In genomic region chr7:158145370-158145769, GRCh38 we compare ENCODE assay signal across 35 cellular contexts.
"Had no signal": no experiment of that assay in that cellular context is flagged by ENCODE, and none has a peak within 500 bp of the region (broad histone marks: within the 10 kb centered on the region; RNA-seq: fewer than 3 reads in every experiment).

No MANE protein-coding gene starts in this region.

- H3K4me1 ChIP-seq: adrenal gland, body of pancreas, breast epithelium had no signal

- H3K36me3 Mint-ChIP-seq: activated CD4-positive, alpha-beta memory T cell treated with anti-CD3 and anti-CD28 coated beads for 36 hours; activated naive CD4-positive, alpha-beta T cell treated with anti-CD3 and anti-CD28 coated beads, Interleukin-2, amount 50 U/mL, for 72 hours; activated naive CD8-positive, alpha-beta T cell treated with anti-CD3 and anti-CD28 coated beads for 36 hours had no signal

- H3K4me3 Mint-ChIP-seq: activated B cell treated with CpG ODN at 0.5 μM for 24 hours; activated CD4-positive, alpha-beta memory T cell treated with anti-CD3 and anti-CD28 coated beads for 36 hours; activated CD4-positive, alpha-beta T cell treated with anti-CD3 and anti-CD28 coated beads, Interleukin-2, amount 10 ng/mL, durations not matched to agents 24 days and 14 days; activated CD8-positive, alpha-beta T cell treated with anti-CD3 and anti-CD28 coated beads for 36 hours; activated naive CD4-positive, alpha-beta T cell treated with anti-CD3 and anti-CD28 coated beads for 36 hours; activated naive CD8-positive, alpha-beta T cell treated with anti-CD3 and anti-CD28 coated beads for 36 hours; activated T-cell treated with anti-CD3 and anti-CD28 coated beads, Interleukin-2, amount 50 U/mL, for 4 hours; activated T-cell treated with anti-CD3 and anti-CD28 coated beads, Interleukin-2, amount 50 U/mL, for 72 hours; activated T-helper 1 cell treated with anti-CD3 and anti-CD28 coated beads, Interleukin-12 subunit alpha, Interleukin-12 subunit beta, Interleukin-2, Interleukin-4 antibody, amounts not matched to agents 30 ng/mL and 10 ng/mL and 1 ng/mL, durations not matched to agents 14 hours and 24 hours and 36 hours; activated T-helper 17 cell treated with anti-CD3 and anti-CD28 coated beads, Interleukin-2, amount 50 U/mL, for 72 hours; T-helper 1 cell treated with Interleukin-12 subunit alpha and Interleukin-12 subunit beta and Interleukin-4 antibody, amounts not matched to agents 30 μg/mL and 1 μg/mL, for 36 hours; T-helper 2 cell treated with Interferon-gamma antibody and Interleukin-4, amounts not matched to agents 5 μg/mL and 100 μg/mL, for 36 hours had no signal

- DNase-seq: activated B cell treated with CpG ODN at 0.5 μM for 24 hours; activated CD4-positive, alpha-beta memory T cell treated with anti-CD3 and anti-CD28 coated beads for 36 hours; activated CD4-positive, alpha-beta T cell treated with anti-CD3 and anti-CD28 coated beads for 4 hours; activated CD4-positive, alpha-beta T cell treated with anti-CD3 and anti-CD28 coated beads, Interleukin-2, amount 10 ng/mL, durations not matched to agents 24 days and 14 days; activated CD4-positive, alpha-beta T cell treated with anti-CD3 and anti-CD28 coated beads, Interleukin-2, amount 50 U/mL, for 1 hour; activated CD4-positive, alpha-beta T cell treated with anti-CD3 and anti-CD28 coated beads, Interleukin-2, amount 50 U/mL, for 4 hours; activated CD4-positive, CD25-positive, alpha-beta regulatory T cell treated with anti-CD3 and anti-CD28 coated beads, Interleukin-2, amount 50 U/mL, for 72 hours; activated CD8-positive, alpha-beta memory T cell treated with anti-CD3 and anti-CD28 coated beads, Interleukin-2, amount 50 U/mL, for 4 hours; activated CD8-positive, alpha-beta T cell treated with anti-CD3 and anti-CD28 coated beads for 36 hours; activated effector memory CD4-positive, alpha-beta T cell treated with anti-CD3 and anti-CD28 coated beads, Interleukin-2, amount 50 U/mL, for 16 hours; activated gamma-delta T cell treated with Interleukin-2 at 50 U/mL for 16 hours; activated naive CD4-positive, alpha-beta T cell; activated naive CD4-positive, alpha-beta T cell treated with anti-CD3 and anti-CD28 coated beads for 36 hours; activated naive CD4-positive, alpha-beta T cell treated with anti-CD3 and anti-CD28 coated beads, Interleukin-2, amount 50 U/mL, for 16 hours; activated naive CD8-positive, alpha-beta T cell treated with anti-CD3 and anti-CD28 coated beads for 36 hours; activated T-cell treated with anti-CD3 and anti-CD28 coated beads for 4 hours; activated T-cell treated with anti-CD3 and anti-CD28 coated beads, Interleukin-2, amount 50 U/mL, for 1 hour; activated T-cell treated with anti-CD3 and anti-CD28 coated beads, Interleukin-2, amount 50 U/mL, for 4 hours; activated T-cell treated with anti-CD3 and anti-CD28 coated beads, Interleukin-2, amount 50 U/mL, for 72 hours; adrenal gland; amniotic stem cell; body of pancreas; brain microvascular endothelial cell; central memory CD4-positive, alpha-beta T cell; SW 1271; T-helper 1 cell; T-helper 2 cell; T-helper 9 cell; WERI-Rb-1 had no signal

- H3K27me3 Mint-ChIP-seq: activated B cell treated with CpG ODN at 0.5 μM for 24 hours; activated CD4-positive, alpha-beta memory T cell treated with anti-CD3 and anti-CD28 coated beads for 36 hours; activated CD4-positive, alpha-beta T cell treated with anti-CD3 and anti-CD28 coated beads, Interleukin-2, amount 10 ng/mL, durations not matched to agents 24 days and 14 days; activated CD8-positive, alpha-beta T cell treated with anti-CD3 and anti-CD28 coated beads for 36 hours; activated naive CD8-positive, alpha-beta T cell treated with anti-CD3 and anti-CD28 coated beads for 36 hours; activated T-helper 17 cell treated with anti-CD3 and anti-CD28 coated beads, Interleukin-2, amount 50 U/mL, for 72 hours had no signal

- H3K27ac ChIP-seq: adrenal gland, body of pancreas, brain microvascular endothelial cell, breast epithelium, WERI-Rb-1 had no signal

- H3K27me3 ChIP-seq: adrenal gland, body of pancreas, brain microvascular endothelial cell, breast epithelium had no signal

- H3K4me3 ChIP-seq: adrenal gland, body of pancreas, breast epithelium had no signal

- H3K9me3 ChIP-seq: adrenal gland, body of pancreas had no signal

- ATAC-seq: activated CD8-positive, alpha-beta T cell treated with anti-CD3 and anti-CD28 coated beads for 36 hours; activated naive CD4-positive, alpha-beta T cell treated with anti-CD3 and anti-CD28 coated beads, Interleukin-2, amount 50 U/mL, for 72 hours; activated T-cell treated with anti-CD3 and anti-CD28 coated beads, Interleukin-2, amount 50 U/mL, for 4 hours; activated T-cell treated with anti-CD3 and anti-CD28 coated beads, Interleukin-2, amount 50 U/mL, for 72 hours; activated T-helper 17 cell treated with anti-CD3 and anti-CD28 coated beads, Interleukin-2, amount 50 U/mL, for 72 hours; body of pancreas had no signal

- H3K27ac Mint-ChIP-seq: activated B cell treated with CpG ODN at 0.5 μM for 24 hours; activated CD4-positive, alpha-beta memory T cell treated with anti-CD3 and anti-CD28 coated beads for 36 hours; activated CD4-positive, alpha-beta T cell treated with anti-CD3 and anti-CD28 coated beads, Interleukin-2, amount 10 ng/mL, durations not matched to agents 24 days and 14 days; activated CD8-positive, alpha-beta T cell treated with anti-CD3 and anti-CD28 coated beads for 36 hours; activated naive CD4-positive, alpha-beta T cell treated with anti-CD3 and anti-CD28 coated beads for 36 hours; activated naive CD4-positive, alpha-beta T cell treated with anti-CD3 and anti-CD28 coated beads, Interleukin-2, amount 50 U/mL, for 72 hours; activated naive CD8-positive, alpha-beta T cell treated with anti-CD3 and anti-CD28 coated beads for 36 hours; activated T-cell treated with anti-CD3 and anti-CD28 coated beads, Interleukin-2, amount 50 U/mL, for 72 hours; activated T-helper 1 cell treated with anti-CD3 and anti-CD28 coated beads, Interleukin-12 subunit alpha, Interleukin-12 subunit beta, Interleukin-2, Interleukin-4 antibody, amounts not matched to agents 30 ng/mL and 10 ng/mL and 1 ng/mL, durations not matched to agents 14 hours and 24 hours and 36 hours; activated T-helper 17 cell treated with anti-CD3 and anti-CD28 coated beads, Interleukin-2, amount 50 U/mL, for 72 hours; T-helper 1 cell treated with Interleukin-12 subunit alpha and Interleukin-12 subunit beta and Interleukin-4 antibody, amounts not matched to agents 30 μg/mL and 1 μg/mL, for 36 hours; T-helper 2 cell treated with Interferon-gamma antibody and Interleukin-4, amounts not matched to agents 5 μg/mL and 100 μg/mL, for 36 hours had no signal

- H3K4me1 Mint-ChIP-seq: activated B cell treated with CpG ODN at 0.5 μM for 24 hours; activated CD4-positive, alpha-beta T cell treated with anti-CD3 and anti-CD28 coated beads, Interleukin-2, amount 10 ng/mL, durations not matched to agents 24 days and 14 days; activated naive CD8-positive, alpha-beta T cell treated with anti-CD3 and anti-CD28 coated beads for 36 hours; activated T-helper 17 cell treated with anti-CD3 and anti-CD28 coated beads, Interleukin-2, amount 50 U/mL, for 72 hours had no signal

- H3K9me3 Mint-ChIP-seq: activated naive CD4-positive, alpha-beta T cell treated with anti-CD3 and anti-CD28 coated beads for 36 hours; activated naive CD4-positive, alpha-beta T cell treated with anti-CD3 and anti-CD28 coated beads, Interleukin-2, amount 50 U/mL, for 72 hours; activated naive CD8-positive, alpha-beta T cell treated with anti-CD3 and anti-CD28 coated beads for 36 hours; activated T-cell treated with anti-CD3 and anti-CD28 coated beads, Interleukin-2, amount 50 U/mL, for 4 hours; activated T-helper 17 cell treated with anti-CD3 and anti-CD28 coated beads, Interleukin-2, amount 50 U/mL, for 72 hours had no signal

- H3K36me3 ChIP-seq: adrenal gland, brain microvascular endothelial cell, breast epithelium, WERI-Rb-1 had no signal
